In genomic region chr15:90531147-90531546, GRCh38 we compare ENCODE assay signal across 1 cellular context.
TF ChIP-seq lines count a peak whose summit lies in the region.

No MANE protein-coding gene starts in this region.

TF ChIP-seq in H1, 55 proteins besides CTCF, POLR2A, EP300 and RAD21 (continued from another document):
- no peak for TF ChIP-seq BRCA1 (IDR thresholded peaks at IDR 0.05; ENCODE audit: low read depth, low read length)
- no peak for TF ChIP-seq FOSL1 (IDR thresholded peaks at IDR 0.05; ENCODE audit: insufficient read depth, low read depth, low read length)
- TF ChIP-seq CBX5 (IDR thresholded peaks at IDR 0.05; ENCODE audit: low read depth, low read length): no peak
- TF ChIP-seq GTF2F1 (IDR thresholded peaks at IDR 0.05; ENCODE audit: borderline replicate concordance, low read depth, low read length): no peak
- TF ChIP-seq MAX (IDR thresholded peaks at IDR 0.05): no peak
- TF ChIP-seq KDM5A (IDR thresholded peaks at IDR 0.05; ENCODE audit: low read length): no peak
- no peak for TF ChIP-seq RXRA (IDR thresholded peaks at IDR 0.05; ENCODE audit: insufficient read depth, low read depth, low read length)
